Comparison of ENCODE assay signal across 8 cellular contexts in the genomic region with DNA sequence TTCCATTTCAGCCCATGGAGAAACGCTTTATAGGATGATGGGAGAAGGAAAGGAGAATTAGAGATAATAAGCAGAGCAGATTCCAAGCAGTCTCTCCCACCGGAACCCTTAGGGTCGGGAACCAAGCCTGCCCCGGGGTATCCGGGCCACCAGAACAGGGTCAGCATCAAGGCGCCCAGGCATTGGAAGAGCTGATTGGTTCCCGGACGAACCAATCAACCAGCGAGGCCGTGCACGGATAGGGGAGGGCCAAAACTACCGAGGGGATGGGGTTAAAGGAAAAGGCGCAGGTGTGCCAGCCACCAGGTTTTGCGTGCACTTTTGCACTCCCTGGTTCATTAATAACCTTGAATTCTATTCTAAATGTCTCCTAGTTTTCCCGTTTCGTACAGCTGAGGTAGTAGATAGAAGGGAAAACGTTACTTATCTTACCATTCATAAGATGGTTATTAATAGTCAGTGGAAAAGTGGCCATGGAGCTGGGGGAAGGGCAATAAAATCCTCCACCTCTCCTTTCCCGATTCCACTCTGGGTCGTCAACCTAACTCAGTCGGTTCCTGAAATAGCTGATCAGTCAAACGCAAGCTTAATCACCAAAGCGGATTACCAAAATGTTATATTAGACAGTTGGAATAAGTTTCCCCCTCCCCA. TPM values are rescaled to one million over a fixed set of nuclear protein-coding genes. Genes with fewer than 3 reads are reported as not detected.
DNase-seq lines count a peak whose midpoint lies in the region; ATAC-seq and TF ChIP-seq lines count a peak whose summit lies in the region.

No MANE protein-coding gene starts in this region.

- H3K4me1 ChIP-seq in SK-N-SH (ENCODE audit: control insufficient read depth in 1 of 2, insufficient read depth in 2 of 2, low read depth in 1 of 2, low read length in 1 of 2) (peaks cover 0 to 10% of the 10 kb centered on the region in 2 experiments; a peak in 1 of 4 replicates), liver (ENCODE audit: control insufficient read depth in 4 of 4, insufficient read depth in 4 of 4, low read length in 3 of 4) (peaks cover 4 to 24% (median 14%) of the 10 kb centered on the region in 4 donors)

- H3K27ac ChIP-seq in SK-N-SH (ENCODE audit: low read depth in 2 of 2, low read length in 1 of 2): no peak overlapping the region
- H3K27ac ChIP-seq in cingulate gyrus (ENCODE audit: low read depth, low read length): peak overlapping the region; percentile 91
- H3K27ac ChIP-seq in liver (ENCODE audit: low read depth in 1 of 2, low read length in 2 of 2): peak overlapping the region in 1 of 2 donors; percentile 64
- peak overlapping the region; percentile 93 for H3K27ac ChIP-seq in substantia nigra (ENCODE audit: low read depth, low read length, poor library complexity, severe bottlenecking)

- no peaks in the 10 kb centered on the region for H3K9me3 ChIP-seq in SK-N-SH
- no peaks in the 10 kb centered on the region for H3K9me3 ChIP-seq in liver (ENCODE audit: control insufficient read depth in 4 of 4, low read length in 3 of 4)

- H3K4me3 ChIP-seq in SK-N-SH (ENCODE audit: low read depth in 2 of 2, low read length in 1 of 2) (peak overlapping the region in 1 of 2 experiments; percentile 66; a peak in 2 of 4 replicates), liver (ENCODE audit: low read depth in 1 of 3, low read length in 3 of 3) (peak overlapping the region; percentile 59 to 95 (median 89))

- peak; percentile 16 for DNase-seq in SK-N-SH
- peak; percentile 12 for DNase-seq in NCI-H524 treated with DMSO at 0.1 percent for 48 hours (lab: John Stamatoyannopoulos, UW)
- peak in 48 of 49 donors; percentile 15 to 87 (median 68) for DNase-seq in substantia nigra (lab: John Stamatoyannopoulos, UW)
- no peak for DNase-seq in stimulated activated naive CD4-positive, alpha-beta T cell (lab: John Stamatoyannopoulos, UW)

- no peaks in the 10 kb centered on the region for H3K79me2 ChIP-seq in SK-N-SH (ENCODE audit: insufficient read depth)

- no peak for TF ChIP-seq CTCF in SK-N-SH (IDR thresholded peaks at IDR 0.05)
- no peak for TF ChIP-seq CTCF in liver (IDR thresholded peaks at IDR 0.05; ENCODE audit: low read depth, low read length, missing input control)

- no peaks in the 10 kb centered on the region for H4K20me1 ChIP-seq in SK-N-SH (ENCODE audit: insufficient read depth)

- no peak for TF ChIP-seq RAD21 in SK-N-SH (IDR thresholded peaks at IDR 0.05; ENCODE audit: low read length)
- TF ChIP-seq RAD21 in liver (IDR thresholded peaks at IDR 0.05): no peak

- CTCF ChIA-PET in SK-N-SH (lab: Yijun Ruan, JAX): interaction anchor here (3.5 kb wide), 1 partner anchor 120 kb away, joined by 7 read pairs; no protein-coding TSS in a partner anchor

- peaks cover 4% of the 10 kb centered on the region for H3F3A ChIP-seq in SK-N-SH (replicated peaks; ENCODE audit: insufficient read depth)

- no peaks in the 10 kb centered on the region for H3K36me3 ChIP-seq in SK-N-SH (replicated peaks in 1 of 2; ENCODE audit: control insufficient read depth in 1 of 2, insufficient read depth in 2 of 2, low read length in 1 of 2)
- H3K36me3 ChIP-seq in liver (ENCODE audit: control insufficient read depth in 4 of 4, insufficient read depth in 3 of 4, low read depth in 1 of 4, low read length in 3 of 4): no peaks in the 10 kb centered on the region

- POLR2A ChIA-PET in SK-N-SH (lab: Yijun Ruan, JAX): no interaction called here

- H3K9ac ChIP-seq in SK-N-SH (no peak overlapping the region), liver (ENCODE audit: low read depth in 1 of 2, low read length in 2 of 2) (peak overlapping the region in 1 of 2 donors; percentile 53)

- no peak for ATAC-seq in SK-N-SH treated with all-trans-retinoic acid at 6 μM for 48 hours
- ATAC-seq in GM21717 (IDR thresholded peaks at IDR 0.05; ENCODE audit: unreplicated experiment): no peak

- no peaks in the 10 kb centered on the region for H3K9me2 ChIP-seq in SK-N-SH

- peak overlapping the region; percentile 82; the same call in 1 of the 2 replicates for H2AFZ ChIP-seq in SK-N-SH (ENCODE audit: low read depth)

- H3K27me3 ChIP-seq in SK-N-SH (ENCODE audit: insufficient read depth): peaks cover 51% of the 10 kb centered on the region
- no peaks in the 10 kb centered on the region for H3K27me3 ChIP-seq in liver (ENCODE audit: control insufficient read depth in 4 of 4, insufficient read depth in 4 of 4, low read length in 3 of 4)

- WGBS in SK-N-SH (ENCODE audit: low lambda C conversion rate): 7% methylated on average over 21 of the region's 22 CpGs
- 4% methylated on average over 22 of the region's 22 CpGs for WGBS in liver

- no peak for TF ChIP-seq EP300 in SK-N-SH (IDR thresholded peaks at IDR 0.05; ENCODE audit: borderline replicate concordance in 1 of 2, low read depth in 1 of 2, low read length in 1 of 2)

- H3K4me2 ChIP-seq in SK-N-SH: peak overlapping the region; percentile 97

TF ChIP-seq in SK-N-SH, 30 proteins besides CTCF, POLR2A, EP300 and RAD21 (continues in another document):
- TF ChIP-seq, protein P1, sequence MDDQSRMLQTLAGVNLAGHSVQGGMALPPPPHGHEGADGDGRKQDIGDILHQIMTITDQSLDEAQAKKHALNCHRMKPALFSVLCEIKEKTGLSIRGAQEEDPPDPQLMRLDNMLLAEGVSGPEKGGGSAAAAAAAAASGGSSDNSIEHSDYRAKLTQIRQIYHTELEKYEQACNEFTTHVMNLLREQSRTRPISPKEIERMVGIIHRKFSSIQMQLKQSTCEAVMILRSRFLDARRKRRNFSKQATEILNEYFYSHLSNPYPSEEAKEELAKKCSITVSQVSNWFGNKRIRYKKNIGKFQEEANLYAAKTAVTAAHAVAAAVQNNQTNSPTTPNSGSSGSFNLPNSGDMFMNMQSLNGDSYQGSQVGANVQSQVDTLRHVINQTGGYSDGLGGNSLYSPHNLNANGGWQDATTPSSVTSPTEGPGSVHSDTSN (IDR thresholded peaks at IDR 0.05): no peak
- TF ChIP-seq MXI1 (IDR thresholded peaks at IDR 0.05; ENCODE audit: low read depth, low read length): no peak
- TF ChIP-seq ELF1 (IDR thresholded peaks at IDR 0.05): no peak
- no peak for TF ChIP-seq NRF1 (IDR thresholded peaks at IDR 0.05; ENCODE audit: low read depth, low read length)

TF ChIP-seq in SK-N-SH treated with all-trans-retinoic acid at 6 μM for 48 hours, 23 proteins besides CTCF, POLR2A, EP300 and RAD21:
- TF ChIP-seq PPARA (CRISPR knock-in tag; IDR thresholded peaks at IDR 0.05; ENCODE audit: borderline replicate concordance) (no peak), ISL1 (CRISPR knock-in tag; IDR thresholded peaks at IDR 0.05) (no peak), ESRRG (CRISPR knock-in tag; IDR thresholded peaks at IDR 0.05) (no peak), ZNF565 (CRISPR knock-in tag; conservative IDR thresholded peaks at IDR 0.05; ENCODE audit: low read depth) (no peak), CSDC2 (CRISPR knock-in tag; IDR thresholded peaks at IDR 0.05) (no peak), ZFP30 (CRISPR knock-in tag; IDR thresholded peaks at IDR 0.05) (no peak), TCF4 (CRISPR knock-in tag; IDR thresholded peaks at IDR 0.05; ENCODE audit: borderline replicate concordance) (no peak), TOX (CRISPR knock-in tag; IDR thresholded peaks at IDR 0.05; ENCODE audit: borderline replicate concordance) (no peak), ZNF70 (CRISPR knock-in tag; IDR thresholded peaks at IDR 0.05) (no peak)

TF ChIP-seq in liver, 16 proteins besides CTCF, POLR2A, EP300 and RAD21:
- TF ChIP-seq SP1 (IDR thresholded peaks at IDR 0.05) (peak; percentile 4), NR2F2 (IDR thresholded peaks at IDR 0.05) (peak; percentile 72), GABPA (IDR thresholded peaks at IDR 0.05 in 1 of 2, conservative IDR thresholded peaks at IDR 0.05 in 1 of 2) (no peak)
TF ChIP-seq in liver: peak in this region for 2.

RNA-seq across cellular contexts. Expression of a gene that starts 1.6 kb away (rescaled TPM):
- 0.06 and 0.13 TPM in 2 replicates for polyA plus RNA-seq in SK-N-SH (2012; rRNA removed)
- polyA plus RNA-seq in SK-N-SH (2012; cell fraction: cytosol; rRNA removed): 0.08 and 0.12 TPM in 2 replicates
- 0.11 and 0.12 TPM in 2 replicates for polyA plus RNA-seq in SK-N-SH (2012; cell fraction: nucleus; rRNA removed)
- total RNA-seq in liver: 1 to 10 TPM; 5.7 to 7.2 TPM
- polyA plus RNA-seq in liver: 1 to 10 TPM; 2.3 to 2.5 TPM

Comparison
In these comparisons a context has a peak if more than half of its experiments do, and no peak if none do; other contexts are left out.
1. DNase-seq: peak in SK-N-SH (single experiment), NCI-H524 treated with DMSO at 0.1 percent for 48 hours (single experiment) and substantia nigra (48 of 49); none in stimulated activated naive CD4-positive, alpha-beta T cell (0 of 6).
2. H3K27ac ChIP-seq: peak in cingulate gyrus (single experiment) and substantia nigra (single experiment); none in SK-N-SH (0 of 2).